In genomic region chr6:157314705-157315321, GRCh38 we compare ENCODE assay signal across 7 cellular contexts. TPM values are rescaled to one million over a fixed set of nuclear protein-coding genes. Genes with fewer than 3 reads are reported as not detected.
DNase-seq lines count a peak whose midpoint lies in the region; TF ChIP-seq lines count a peak whose summit lies in the region.

No MANE protein-coding gene starts in this region.

- POLR2A ChIA-PET in HEK293T (lab: Yijun Ruan, JAX): interaction anchor here (1.0 to 1.3 kb wide), 2 partner anchors 9 to 65 kb away, joined by 3 to 21 read pairs; partner anchors contain the start of gene TMEM242
- POLR2A ChIA-PET in OCI-LY7 (lab: Charles Lee): interaction anchor here (0.6 to 1.9 kb wide), 3 partner anchors 9 to 395 kb away, joined by 3 to 7 read pairs (median 4); partner anchors contain the start of gene TMEM242

- no peaks in the 10 kb centered on the region for H3K4me1 Mint-ChIP-seq in nephron progenitor cell

- BruUV-seq in OCI-LY7 (replicated peaks; lab: Mats Ljungman, UMichigan): no TSS peak

- CTCF ChIA-PET in HEK293T (lab: Yijun Ruan, JAX): interaction anchor here (0.7 to 1.9 kb wide), 5 partner anchors 9 to 352 kb away, joined by 3 to 14 read pairs (median 10); partner anchors contain the start of gene TMEM242
- CTCF ChIA-PET in OCI-LY7 (lab: Charles Lee; ENCODE audit: unreplicated experiment): interaction anchor here (1.0 to 1.2 kb wide), 2 partner anchors 8 to 352 kb away, joined by 3 to 8 read pairs; partner anchors contain the start of gene TMEM242

- no peak overlapping the region for H3K27ac ChIP-seq in OCI-LY7 (ENCODE audit: low read depth, low read length, poor library complexity, severe bottlenecking)

- peak; percentile 87 for TF ChIP-seq CTCF in GM13977 (IDR thresholded peaks at IDR 0.05; ENCODE audit: extremely low read depth, insufficient read depth, missing control alignments)
- peak; percentile 100 for TF ChIP-seq CTCF in OCI-LY7 (conservative IDR thresholded peaks at IDR 0.05; ENCODE audit: low read length)
- peak; percentile 86 for TF ChIP-seq CTCF in epithelial cell of esophagus (IDR thresholded peaks at IDR 0.05; ENCODE audit: insufficient read depth, low read depth, low read length, missing control alignments)
- peak; percentile 73 for TF ChIP-seq CTCF in nephron progenitor cell (IDR thresholded peaks at IDR 0.05)

- H3K36me3 ChIP-seq in OCI-LY7 (ENCODE audit: insufficient read depth, low read length): peaks cover 43% of the 10 kb centered on the region; the same call in 1 of the 2 replicates

- in situ Hi-C loops in GM13977 (cut with MboI; ENCODE audit: low pct_unique_long_range_greater_than_20kb, low sequenced_read_pairs, unreplicated experiment): loop anchor here (10.0 kb wide), 1 partner anchor 360 kb away; no protein-coding TSS in a partner anchor

- no peaks in the 10 kb centered on the region for H3K4me1 ChIP-seq in OCI-LY7 (ENCODE audit: insufficient read depth, low read length, poor library complexity, severe bottlenecking)

- H3K4me3 ChIP-seq in OCI-LY7 (ENCODE audit: low read depth, low read length, poor library complexity, severe bottlenecking) (no peak overlapping the region), epithelial cell of esophagus (ENCODE audit: low read length) (no peak overlapping the region)

- no peak overlapping the region for H3K4me3 Mint-ChIP-seq in nephron progenitor cell

- H3K27ac Mint-ChIP-seq in nephron progenitor cell: no peak overlapping the region

- H3K9me3 ChIP-seq in OCI-LY7 (ENCODE audit: low read length): no peaks in the 10 kb centered on the region

- peaks cover 53% of the 10 kb centered on the region for H3K36me3 Mint-ChIP-seq in nephron progenitor cell (ENCODE audit: low read depth)

- no peaks in the 10 kb centered on the region for H3K9me3 Mint-ChIP-seq in nephron progenitor cell

- DNase-seq in GM13977 (ENCODE audit: low spot score): peak; percentile 68
- DNase-seq in HEK293T (ENCODE audit: extremely low spot score): peak; percentile 68
- peak; percentile 81 for DNase-seq in OCI-LY7 (ENCODE audit: low spot score)
- peak; percentile 76 for DNase-seq in epithelial cell of esophagus (ENCODE audit: low read depth)
- no peak for DNase-seq in nephron progenitor cell
- DNase-seq in SW 1271 (lab: John Stamatoyannopoulos, UW): no peak
- DNase-seq in KG1 (lab: John Stamatoyannopoulos, UW): no peak

- intact Hi-C loops in OCI-LY7 (cut with micrococcal nuclease; ENCODE audit: unreplicated experiment): loop anchor here (1.0 to 10.0 kb wide), 5 partner anchors 190 to 557 kb away; no protein-coding TSS in a partner anchor

- H2AFZ ChIP-seq in OCI-LY7 (ENCODE audit: low read length): no peak overlapping the region

- no peak overlapping the region for H3K4me2 ChIP-seq in OCI-LY7 (ENCODE audit: low read length)

- no peaks in the 10 kb centered on the region for H3K79me2 ChIP-seq in OCI-LY7 (ENCODE audit: insufficient read depth, low read depth, low read length)

- no peaks in the 10 kb centered on the region for H4K20me1 ChIP-seq in OCI-LY7 (ENCODE audit: insufficient read depth, low read length)

- no peaks in the 10 kb centered on the region for H3K9me2 ChIP-seq in OCI-LY7 (ENCODE audit: insufficient read depth, low read length)

- peaks cover 2% of the 10 kb centered on the region for H3K27me3 Mint-ChIP-seq in nephron progenitor cell (ENCODE audit: low read depth, poor library complexity)

TF ChIP-seq in HEK293T, 16 proteins besides CTCF, POLR2A, EP300 and RAD21:
- TF ChIP-seq SUZ12 (IDR thresholded peaks at IDR 0.05) (no peak), FOXM1 (IDR thresholded peaks at IDR 0.05; ENCODE audit: borderline replicate concordance) (no peak), NFRKB (IDR thresholded peaks at IDR 0.05) (no peak), FOXK2 (IDR thresholded peaks at IDR 0.05) (no peak), L3MBTL2 (conservative IDR thresholded peaks at IDR 0.05) (no peak), CTBP1 (IDR thresholded peaks at IDR 0.05; ENCODE audit: borderline replicate concordance) (no peak), FOXA1 (IDR thresholded peaks at IDR 0.05) (no peak), ARNT (IDR thresholded peaks at IDR 0.05) (no peak), HDGF (IDR thresholded peaks at IDR 0.05; ENCODE audit: borderline replicate concordance) (no peak), BHLHE40 (IDR thresholded peaks at IDR 0.05; ENCODE audit: borderline replicate concordance) (no peak), SP1 (IDR thresholded peaks at IDR 0.05) (no peak), ELF4 (IDR thresholded peaks at IDR 0.05) (no peak), TARDBP (IDR thresholded peaks at IDR 0.05) (no peak), PKNOX1 (IDR thresholded peaks at IDR 0.05) (no peak), ZNF384 (IDR thresholded peaks at IDR 0.05) (no peak), LEF1 (IDR thresholded peaks at IDR 0.05; ENCODE audit: borderline replicate concordance) (no peak)

RNA-seq across cellular contexts. Expression of gene TMEM242, which starts 8.5 kb away (rescaled TPM):
- total RNA-seq in OCI-LY7 (2014; rRNA removed; shearing (Covaris generic)): 4.5 and 8.2 TPM in 2 replicates
- 9.2 and 10.4 TPM in 2 replicates for total RNA-seq in OCI-LY7 (2022)

Comparison
In these comparisons a context has a peak if more than half of its experiments do, and no peak if none do; other contexts are left out.
1. DNase-seq: peak in GM13977 (single experiment), HEK293T (single experiment), OCI-LY7 (single experiment) and epithelial cell of esophagus (single experiment); none in nephron progenitor cell (single experiment), SW 1271 (0 of 2) and KG1 (single experiment).
2. Peak in every context shown above with its lines, with median percentiles within 50 percentile points of each other: CTCF ChIP-seq.